In the genomic region with DNA sequence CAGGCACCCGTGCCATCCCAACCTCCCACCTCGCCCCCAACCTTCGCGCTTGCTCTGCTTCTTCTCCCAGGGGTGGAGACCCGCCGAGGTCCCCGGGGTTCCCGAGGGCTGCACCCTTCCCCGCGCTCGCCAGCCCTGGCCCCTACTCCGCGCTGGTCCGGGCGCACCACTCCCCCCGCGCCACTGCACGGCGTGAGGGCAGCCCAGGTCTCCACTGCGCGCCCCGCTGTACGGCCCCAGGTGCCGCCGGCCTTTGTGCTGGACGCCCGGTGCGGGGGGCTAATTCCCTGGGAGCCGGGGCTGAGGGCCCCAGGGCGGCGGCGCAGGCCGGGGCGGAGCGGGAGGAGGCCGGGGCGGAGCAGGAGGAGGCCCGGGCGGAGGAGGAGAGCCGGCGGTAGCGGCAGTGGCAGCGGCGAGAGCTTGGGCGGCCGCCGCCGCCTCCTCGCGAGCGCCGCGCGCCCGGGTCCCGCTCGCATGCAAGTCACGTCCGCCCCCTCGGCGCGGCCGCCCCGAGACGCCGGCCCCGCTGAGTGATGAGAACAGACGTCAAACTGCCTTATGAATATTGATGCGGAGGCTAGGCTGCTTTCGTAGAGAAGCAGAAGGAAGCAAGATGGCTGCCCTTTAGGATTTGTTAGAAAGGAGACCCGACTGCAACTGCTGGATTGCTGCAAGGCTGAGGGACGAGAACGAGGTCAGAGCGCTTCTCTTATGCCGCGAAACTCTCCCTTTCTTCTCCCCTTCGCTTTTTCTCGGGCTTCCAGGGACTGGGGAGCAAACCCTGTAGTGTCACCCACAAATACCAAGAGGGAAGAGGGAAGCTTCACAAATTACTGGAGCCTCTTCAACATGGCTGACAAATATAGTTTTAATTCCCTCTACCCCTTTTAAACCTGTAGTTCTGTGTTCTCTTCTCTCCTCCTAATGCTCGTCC, we compare ENCODE assay signal across 8 cellular contexts. TPM values are rescaled to one million over a fixed set of nuclear protein-coding genes. Genes with fewer than 3 reads are reported as not detected.
DNase-seq lines count a peak whose midpoint lies in the region; ATAC-seq and TF ChIP-seq lines count a peak whose summit lies in the region.

A gene (plus strand): TSS at position 591 of the 934 bp plus-strand sequence. CDS start 87,067 bp downstream, outside the sequence.

- peak in 1 of 2 donors; percentile 7 for TF ChIP-seq POLR2A in lower leg skin (IDR thresholded peaks at IDR 0.05)

- TF ChIP-seq CTCF in C4-2B (conservative IDR thresholded peaks at IDR 0.05) (no peak), dorsolateral prefrontal cortex (IDR thresholded peaks at IDR 0.05 in 54 of 56, conservative IDR thresholded peaks at IDR 0.05 in 2 of 56; ENCODE audit: low read depth in 1 of 56, partially characterized antibody in 56 of 56) (peak in 15 of 56 donors; percentile 4 to 41 (median 18)), lower leg skin (IDR thresholded peaks at IDR 0.05) (no peak)

- H3K9me3 Mint-ChIP-seq in activated CD4-positive, alpha-beta memory T cell treated with anti-CD3 and anti-CD28 coated beads, Interleukin-2, amount 10 ng/mL, durations not matched to agents 7 days and 5 days = no peaks in the 10 kb centered on the region

- POLR2A ChIA-PET in activated CD4-positive, alpha-beta memory T cell treated with anti-CD3 and anti-CD28 coated beads, Interleukin-2, amount 10 ng/mL, durations not matched to agents 7 days and 5 days (lab: Charles Lee) = interaction anchor here (0.8 to 2.4 kb wide), 6 partner anchors 13 to 327 kb away, joined by 3 to 44 read pairs (median 8); a partner anchor contains a TSS

- CTCF ChIA-PET in activated CD4-positive, alpha-beta memory T cell treated with anti-CD3 and anti-CD28 coated beads, Interleukin-2, amount 10 ng/mL, durations not matched to agents 7 days and 5 days (lab: Charles Lee) = interaction anchor here (1.1 to 2.3 kb wide), 4 partner anchors 158 to 328 kb away, joined by 3 to 20 read pairs (median 4); a partner anchor contains a TSS

- H3K27me3 ChIP-seq in dorsolateral prefrontal cortex = no peaks in the 10 kb centered on the region

- H3K27ac Mint-ChIP-seq in activated CD4-positive, alpha-beta memory T cell treated with anti-CD3 and anti-CD28 coated beads, Interleukin-2, amount 10 ng/mL, durations not matched to agents 7 days and 5 days = peak within 1 kb of the TSS; percentile 98

- H3K27ac ChIP-seq in C4-2B = peak within 1 kb of the TSS; percentile 86
- peak within 1 kb of the TSS; percentile 35 to 98 (median 91) for H3K27ac ChIP-seq in dorsolateral prefrontal cortex

- 0% methylated on average over 36 to 52 of the region's 79 CpGs for WGBS in lower leg skin, 2 donors

- H3K4me3 ChIP-seq in dorsolateral prefrontal cortex (peak within 1 kb of the TSS; percentile 56 to 96 (median 84)), lower leg skin (ENCODE audit: low read depth, poor library complexity, severe bottlenecking) (peak within 1 kb of the TSS; percentile 66)

- peaks cover 32% of the 10 kb centered on the region for H3K4me1 Mint-ChIP-seq in activated CD4-positive, alpha-beta memory T cell treated with anti-CD3 and anti-CD28 coated beads, Interleukin-2, amount 10 ng/mL, durations not matched to agents 7 days and 5 days

- DNase-seq in NCI-H774 (lab: John Stamatoyannopoulos, UW) = peak; percentile 59
- peak; percentile 86 for DNase-seq in activated CD4-positive, alpha-beta memory T cell treated with anti-CD3 and anti-CD28 coated beads, Interleukin-2, amount 10 ng/mL, durations not matched to agents 7 days and 5 days
- peak; percentile 55 to 91 (median 89) for DNase-seq in dorsolateral prefrontal cortex
- peak; percentile 65 to 94 for DNase-seq in lower leg skin (ENCODE audit: low spot score in 2 of 2)
- DNase-seq in stimulated activated CD4-positive, alpha-beta T cell treated with anti-CD3 and anti-CD28 coated beads, Interleukin-4, amount 100 ng/mL, for 24 hours = peak; percentile 85

- no peaks in the 10 kb centered on the region for H3K27me3 Mint-ChIP-seq in activated CD4-positive, alpha-beta memory T cell treated with anti-CD3 and anti-CD28 coated beads, Interleukin-2, amount 10 ng/mL, durations not matched to agents 7 days and 5 days

- intact Hi-C loops in dorsolateral prefrontal cortex (cut with DNase I) (loop anchor here (2.0 to 5.0 kb wide), 3 partner anchors 96 to 571 kb away; no protein-coding TSS in a partner anchor), lower leg skin (cut with DNase I; ENCODE audit: low total_unique reads) (loop anchor here (10.0 kb wide), 1 partner anchor 328 kb away; a partner anchor contains a TSS)

- peak; percentile 85 for ATAC-seq in GM19397 (IDR thresholded peaks at IDR 0.05; ENCODE audit: unreplicated experiment)
- peak; percentile 73 for ATAC-seq in HG03558 (IDR thresholded peaks at IDR 0.05; ENCODE audit: extremely low read depth, unreplicated experiment)

- H3K36me3 Mint-ChIP-seq in activated CD4-positive, alpha-beta memory T cell treated with anti-CD3 and anti-CD28 coated beads, Interleukin-2, amount 10 ng/mL, durations not matched to agents 7 days and 5 days (ENCODE audit: low read depth) = peaks cover 16% of the 10 kb centered on the region

- peak within 1 kb of the TSS; percentile 99 for H3K4me3 Mint-ChIP-seq in activated CD4-positive, alpha-beta memory T cell treated with anti-CD3 and anti-CD28 coated beads, Interleukin-2, amount 10 ng/mL, durations not matched to agents 7 days and 5 days

RNA-seq across cellular contexts. Expression of the gene that starts here (rescaled TPM):
- 10 to 100 TPM; 25.0 to 25.9 TPM for total RNA-seq in activated CD4-positive, alpha-beta memory T cell treated with anti-CD3 and anti-CD28 coated beads, Interleukin-2, amount 10 ng/mL, durations not matched to agents 7 days and 5 days
- total RNA-seq in dorsolateral prefrontal cortex = 10 to 100 TPM; 15.8 to 39.0 (median 24.0) TPM
- 10 to 100 TPM; 31.0 to 36.0 (median 32.8) TPM for total RNA-seq in lower leg skin

Comparison
In these comparisons a context has a peak if more than half of its experiments do, and no peak if none do; other contexts are left out.
1. Peak in every context shown above with its lines: DNase-seq, ATAC-seq, H3K4me3 ChIP-seq and H3K27ac ChIP-seq.